ENCODE assay signal across 32 cellular contexts in genomic region chr20:4441191-4441590, GRCh38.
"Had no signal": no experiment of that assay in that cellular context is flagged by ENCODE, and none has a peak within 500 bp of the region (broad histone marks: within the 10 kb centered on the region; RNA-seq: fewer than 3 reads in every experiment).

No MANE protein-coding gene starts in this region.

- H3K27ac ChIP-seq: body of pancreas, breast epithelium, KMS-11, VCaP had no signal

- H3K9ac ChIP-seq: KMS-11 had no signal

- H3K9me3 ChIP-seq: body of pancreas, breast epithelium had no signal

- H3K4me3 ChIP-seq: body of pancreas, breast epithelium had no signal

- H3K27me3 ChIP-seq: body of pancreas, breast epithelium had no signal

- H3K4me2 ChIP-seq: KMS-11 had no signal

- H3K4me1 ChIP-seq: body of pancreas, breast epithelium had no signal

- H3K36me3 ChIP-seq: breast epithelium had no signal

- DNase-seq: activated B cell treated with CpG ODN at 0.5 μM for 24 hours; activated CD4-positive, alpha-beta memory T cell treated with anti-CD3 and anti-CD28 coated beads, Interleukin-2, amount 10 ng/mL, durations not matched to agents 7 days and 5 days; activated CD4-positive, alpha-beta T cell treated with anti-CD3 and anti-CD28 coated beads for 4 hours; activated CD4-positive, alpha-beta T cell treated with anti-CD3 and anti-CD28 coated beads, Interleukin-2, amount 50 U/mL, for 1 hour; activated CD4-positive, CD25-positive, alpha-beta regulatory T cell treated with anti-CD3 and anti-CD28 coated beads, Interleukin-2, amount 50 U/mL, for 72 hours; activated CD8-positive, alpha-beta memory T cell treated with anti-CD3 and anti-CD28 coated beads for 24 hours; activated CD8-positive, alpha-beta memory T cell treated with anti-CD3 and anti-CD28 coated beads, Interleukin-2, amount 10 ng/mL, durations not matched to agents 7 days and 5 days; activated CD8-positive, alpha-beta memory T cell treated with anti-CD3 and anti-CD28 coated beads, Interleukin-2, amount 50 U/mL, for 48 hours; activated effector memory CD4-positive, alpha-beta T cell treated with anti-CD3 and anti-CD28 coated beads, Interleukin-2, amount 50 U/mL, for 16 hours; activated naive CD4-positive, alpha-beta T cell; activated naive CD4-positive, alpha-beta T cell treated with anti-CD3 and anti-CD28 coated beads, Interleukin-2, amount 50 U/mL, for 16 hours; activated naive CD8-positive, alpha-beta T cell treated with anti-CD3 and anti-CD28 coated beads for 36 hours; activated T-cell treated with anti-CD3 and anti-CD28 coated beads, Interleukin-2, amount 50 U/mL, for 48 hours; amygdala; body of pancreas; NCI-H1092 treated with DMSO at 0.1 percent for 48 hours; NCI-H1417 treated with DMSO at 0.1 percent for 48 hours; NCI-H1694; NCI-H1930; NCI-H2081 treated with DMSO at 0.1 percent for 48 hours; NCI-H226; NCI-H446 treated with DMSO at 0.1 percent for 48 hours; NCI-H524; RPMI8226; SIG-M5; SW 1271; T-helper 1 cell; T-helper 2 cell; T-helper 9 cell had no signal
